In the genomic region with DNA sequence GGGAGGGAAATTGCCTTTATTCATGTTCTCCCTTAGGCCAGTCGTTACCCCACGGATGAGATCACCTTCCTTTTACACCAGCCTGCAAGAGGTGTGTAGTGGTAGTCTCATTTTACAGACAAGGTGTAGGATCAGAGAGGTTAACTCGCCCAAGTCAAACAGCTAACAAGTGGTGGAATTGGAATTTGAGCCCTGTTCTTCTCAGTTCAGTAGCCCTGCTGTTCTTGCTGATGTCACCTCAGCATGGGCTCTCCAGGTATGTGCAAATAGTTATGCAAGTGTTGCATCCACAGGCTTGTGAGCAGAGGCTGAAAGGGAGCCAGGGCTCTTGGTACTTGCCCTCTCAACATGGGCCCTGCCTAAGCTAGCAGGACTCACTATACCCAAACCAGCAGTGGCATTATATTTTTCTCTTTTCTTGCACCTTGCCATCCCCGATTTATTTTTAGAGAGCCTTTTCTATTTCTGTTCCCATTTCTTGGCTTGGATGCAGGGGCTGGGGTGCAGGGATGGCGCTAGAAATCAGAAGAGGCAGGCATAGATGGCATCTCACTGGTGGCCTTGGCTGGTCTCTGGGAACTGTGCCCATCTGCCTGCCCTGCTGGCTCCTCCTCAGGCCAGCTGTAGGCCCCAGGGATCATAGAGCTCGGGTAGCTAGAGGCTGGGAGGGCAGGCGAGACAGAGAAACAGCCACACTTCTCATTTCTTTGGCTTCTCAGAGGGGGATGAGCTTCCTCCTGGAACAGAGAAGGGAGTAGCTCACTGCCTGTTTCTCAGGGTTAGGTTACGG, we compare ENCODE assay signal across 8 cellular contexts. TPM values are rescaled to one million over a fixed set of nuclear protein-coding genes. Genes with fewer than 3 reads are reported as not detected.
DNase-seq lines count a peak whose midpoint lies in the region; ATAC-seq and TF ChIP-seq lines count a peak whose summit lies in the region.

No MANE protein-coding gene starts in this region.

- no peaks in the 10 kb centered on the region for H3K27me3 ChIP-seq in adipocyte (replicated peaks; ENCODE audit: control insufficient read depth, insufficient read depth, low read length)
- H3K27me3 ChIP-seq in hepatocyte = no peaks in the 10 kb centered on the region
- no peaks in the 10 kb centered on the region for H3K27me3 ChIP-seq in psoas muscle (ENCODE audit: insufficient read depth in 3 of 3, low read length in 2 of 3)

- H3K27ac Mint-ChIP-seq in HFFc6 = peak overlapping the region; percentile 72
- H3K27ac Mint-ChIP-seq in natural killer cell = no peak overlapping the region

- H3K4me2 ChIP-seq in hepatocyte = no peak overlapping the region

- 82% methylated on average over 8 of the region's 8 CpGs for WGBS in hepatocyte (ENCODE audit: low lambda C conversion rate, missing lambda C conversion rate)
- WGBS in psoas muscle, 3 donors = 20 to 25% (median 24%) methylated on average over 8 of the region's 8 CpGs

- no peak for DNase-seq in HFFc6
- peak; percentile 34 for DNase-seq in adipocyte (ENCODE audit: low read depth)
- DNase-seq in hepatocyte (ENCODE audit: low spot score) = peak; percentile 61
- peak; percentile 62 to 85 for DNase-seq in psoas muscle
- DNase-seq in AG20443 (ENCODE audit: low spot score) = no peak
- no peak for DNase-seq in GM20000 (ENCODE audit: low spot score)
- no peak for DNase-seq in natural killer cell

- no peak overlapping the region for H3K9ac ChIP-seq in adipocyte (ENCODE audit: low read length)

- no peak overlapping the region for H2AFZ ChIP-seq in hepatocyte

- peaks cover 20% of the 10 kb centered on the region for H3K4me1 ChIP-seq in adipocyte (ENCODE audit: control insufficient read depth, insufficient read depth, low read length)
- H3K4me1 ChIP-seq in hepatocyte (ENCODE audit: insufficient read depth) = peaks cover 19% of the 10 kb centered on the region
- peaks cover 85% of the 10 kb centered on the region for H3K4me1 ChIP-seq in psoas muscle

- H3K4me3 ChIP-seq in adipocyte (ENCODE audit: low read length) = no peak overlapping the region
- no peak overlapping the region for H3K4me3 ChIP-seq in hepatocyte
- no peak overlapping the region for H3K4me3 ChIP-seq in psoas muscle

- peaks cover 31% of the 10 kb centered on the region for H3K36me3 Mint-ChIP-seq in HFFc6 (ENCODE audit: low read depth)
- H3K36me3 Mint-ChIP-seq in natural killer cell = peaks cover 11% of the 10 kb centered on the region

- H3K4me3 Mint-ChIP-seq in HFFc6 (no peak overlapping the region), natural killer cell (no peak overlapping the region)

- no peaks in the 10 kb centered on the region for H3K9me2 ChIP-seq in hepatocyte (replicated peaks; ENCODE audit: insufficient read depth)

- no peaks in the 10 kb centered on the region for H4K20me1 ChIP-seq in hepatocyte (ENCODE audit: insufficient read depth, poor library complexity, severe bottlenecking)

- H3K27ac ChIP-seq in hepatocyte (peak overlapping the region; percentile 59), psoas muscle (peak overlapping the region; percentile 87)

- H3K9me3 Mint-ChIP-seq in HFFc6 (no peaks in the 10 kb centered on the region), natural killer cell (no peaks in the 10 kb centered on the region)

- ATAC-seq in psoas muscle = peak; percentile 73 to 81 (median 76)
- no peak for ATAC-seq in natural killer cell
- no peak for ATAC-seq in HG03025 (IDR thresholded peaks at IDR 0.05; ENCODE audit: low FRiP score, unreplicated experiment)

- H3K36me3 ChIP-seq in adipocyte (ENCODE audit: control insufficient read depth, insufficient read depth, low read length, severe bottlenecking) (peaks cover 14% of the 10 kb centered on the region), hepatocyte (replicated peaks; ENCODE audit: insufficient read depth, low read depth) (no peaks in the 10 kb centered on the region), psoas muscle (ENCODE audit: insufficient read depth in 1 of 2, low read depth in 1 of 2) (peaks cover 5 to 15% of the 10 kb centered on the region in 2 donors)

- no peaks in the 10 kb centered on the region; the same call in 1 of the 2 replicates for H3K27me3 Mint-ChIP-seq in HFFc6 (ENCODE audit: insufficient read depth)
- no peaks in the 10 kb centered on the region for H3K27me3 Mint-ChIP-seq in natural killer cell (ENCODE audit: low read depth in 2 of 2)

- no peak for TF ChIP-seq CTCF in HFFc6 (IDR thresholded peaks at IDR 0.05)
- TF ChIP-seq CTCF in hepatocyte (IDR thresholded peaks at IDR 0.05; ENCODE audit: poor library complexity) = no peak
- no peak for TF ChIP-seq CTCF in psoas muscle (IDR thresholded peaks at IDR 0.05)
- no peak for TF ChIP-seq CTCF in GM20000 (IDR thresholded peaks at IDR 0.05; ENCODE audit: extremely low read depth, missing control alignments)
- no peak for TF ChIP-seq CTCF in natural killer cell (IDR thresholded peaks at IDR 0.05)

- H3K79me2 ChIP-seq in hepatocyte = peaks cover 28% of the 10 kb centered on the region

- intact Hi-C loops in psoas muscle (cut with DNase I) = no loop called here
- intact Hi-C loops in natural killer cell (cut with micrococcal nuclease) = no loop called here

- peaks cover 66% of the 10 kb centered on the region for H3K4me1 Mint-ChIP-seq in HFFc6 (ENCODE audit: low read depth)
- H3K4me1 Mint-ChIP-seq in natural killer cell = peaks cover 15 to 24% of the 10 kb centered on the region in 2 donors

- H3K9me3 ChIP-seq in adipocyte (ENCODE audit: control insufficient read depth, low read length) (no peaks in the 10 kb centered on the region), hepatocyte (ENCODE audit: low read depth) (no peaks in the 10 kb centered on the region), psoas muscle (no peaks in the 10 kb centered on the region)

RNA-seq across cellular contexts. Expression of a gene that starts 18.2 kb away (rescaled TPM):
- 10 to 100 TPM; 39.0 to 46.4 (median 41.2) TPM for total RNA-seq in HFFc6 (2021; fragmentation: NEBNext Ultra II Directional; extraction: Animal tissue kit (Norgen Biotek cat#: 25700))
- 7.6 and 9.1 TPM in 2 replicates for total RNA-seq in hepatocyte
- 17.4 and 20.4 TPM in 2 replicates for polyA plus RNA-seq in hepatocyte
- 10 to 100 TPM; 19.4 to 47.2 (median 38.4) TPM for total RNA-seq in psoas muscle
- 100 to 1,000 TPM in 1 of 3 donors, 10 to 100 TPM in 2; 13.5 to 187 (median 25.0) TPM for polyA plus RNA-seq in psoas muscle
- total RNA-seq in natural killer cell = 10 to 100 TPM; 14.4 to 20.4 (median 18.8) TPM

Comparison
In these comparisons a context has a peak if more than half of its experiments do, and no peak if none do; other contexts are left out.
1. DNase-seq: peak in adipocyte (single experiment), hepatocyte (single experiment) and psoas muscle (2 of 2); none in HFFc6 (single experiment), AG20443 (single experiment), GM20000 (single experiment) and natural killer cell (single experiment).
2. ATAC-seq: peak in psoas muscle (4 of 4); none in natural killer cell (0 of 3) and HG03025 (single experiment).